Comparison of ENCODE assay signal across 25 cellular contexts in genomic region chr2:8774371-8774770, GRCh38.
"Had no signal": no experiment of that assay in that cellular context is flagged by ENCODE, and none has a peak within 500 bp of the region (broad histone marks: within the 10 kb centered on the region; RNA-seq: fewer than 3 reads in every experiment).

No MANE protein-coding gene starts in this region.

- H3K4me3 ChIP-seq: colonic mucosa, esophagus squamous epithelium, gastrocnemius medialis, heart right ventricle, left lung, lower lobe of right lung, mucosa of descending colon had no signal

- H3K9me3 Mint-ChIP-seq: effector memory CD8-positive, alpha-beta T cell; endodermal cell; mesothelial cell of epicardium; naive B cell; naive thymus-derived CD8-positive, alpha-beta T cell had no signal

- H3K27me3 Mint-ChIP-seq: effector memory CD8-positive, alpha-beta T cell; naive B cell; naive thymus-derived CD8-positive, alpha-beta T cell had no signal

- DNase-seq: colonic mucosa; dermis blood vessel endothelial cell; effector CD8-positive, alpha-beta T cell; effector memory CD8-positive, alpha-beta T cell; endodermal cell; erythroblast; esophagus squamous epithelium; foreskin fibroblast; foreskin melanocyte; gastrocnemius medialis; glutamatergic neuron; head of caudate nucleus; heart right ventricle; hippocampal formation; left cardiac atrium; left lung; left ventricle myocardium superior; lower lobe of right lung; mesenchymal stem cell; mucosa of descending colon; naive B cell; naive thymus-derived CD8-positive, alpha-beta T cell had no signal

- H3K9me3 ChIP-seq: colonic mucosa, esophagus squamous epithelium, gastrocnemius medialis, heart right ventricle, left lung, lower lobe of right lung, mucosa of descending colon had no signal

- H3K4me1 Mint-ChIP-seq: endodermal cell, mesothelial cell of epicardium had no signal

- ATAC-seq: effector memory CD8-positive, alpha-beta T cell; esophagus mucosa; gastrocnemius medialis; left cardiac atrium; left lung; left ventricle myocardium superior; lower lobe of right lung; mucosa of descending colon; naive thymus-derived CD8-positive, alpha-beta T cell had no signal

- H3K4me3 Mint-ChIP-seq: effector memory CD8-positive, alpha-beta T cell; endodermal cell; mesothelial cell of epicardium; naive B cell; naive thymus-derived CD8-positive, alpha-beta T cell had no signal

- H3K27ac Mint-ChIP-seq: effector memory CD8-positive, alpha-beta T cell; endodermal cell; mesothelial cell of epicardium had no signal

- H3K27ac ChIP-seq: colonic mucosa, epithelial cell of prostate, esophagus squamous epithelium, gastrocnemius medialis, left lung, lower lobe of right lung had no signal

- H3K27me3 ChIP-seq: colonic mucosa, esophagus squamous epithelium, gastrocnemius medialis, heart right ventricle, left lung had no signal
